Comparison of ENCODE assay signal across 14 cellular contexts in the genomic region with DNA sequence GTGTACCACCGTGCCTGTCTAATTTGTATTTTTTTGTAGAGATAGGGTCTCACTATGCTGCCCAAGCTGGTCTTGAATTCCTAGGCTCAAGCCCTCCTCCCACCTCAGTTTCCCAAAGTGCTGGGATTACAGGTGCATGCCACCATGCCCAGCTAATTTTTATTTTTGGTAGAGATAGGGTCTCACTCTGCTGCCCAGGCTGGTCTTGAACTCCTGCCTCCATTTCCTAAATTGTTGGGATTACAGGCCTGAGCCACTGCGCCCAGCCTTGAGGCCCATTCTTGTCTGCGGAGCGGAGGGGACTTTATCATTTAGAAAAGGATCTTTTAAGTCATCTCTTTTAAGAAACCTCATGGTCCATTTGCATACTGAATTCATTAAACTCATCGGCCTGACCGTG.
DNase-seq lines count a peak whose midpoint lies in the region; ATAC-seq and TF ChIP-seq lines count a peak whose summit lies in the region.
"Had no signal": no experiment of that assay in that cellular context is flagged by ENCODE, and none has a peak within 500 bp of the region (broad histone marks: within the 10 kb centered on the region; RNA-seq: fewer than 3 reads in every experiment).

No MANE protein-coding gene starts in this region.

- H2AFZ ChIP-seq in OCI-LY1 (ENCODE audit: low read length) (no peak overlapping the region), H9 (ENCODE audit: low read length) (no peak overlapping the region)
- H2AFZ ChIP-seq: GM23248 had no signal

- no peak overlapping the region for H2BK120ac ChIP-seq in H9 (ENCODE audit: low read depth, low read length, poor library complexity, severe bottlenecking)

- no peak overlapping the region for H2BK5ac ChIP-seq in H9 (ENCODE audit: insufficient read length, low read length)

- no peak overlapping the region for H2AK5ac ChIP-seq in H9 (ENCODE audit: insufficient read length, low read length)

- peaks cover 24% of the 10 kb centered on the region; the same call in 1 of the 2 replicates for H4K20me1 ChIP-seq in BLaER1
- no peaks in the 10 kb centered on the region for H4K20me1 ChIP-seq in OCI-LY1 (ENCODE audit: insufficient read depth, low read length)
- peaks cover 8% of the 10 kb centered on the region for H4K20me1 ChIP-seq in H9 (ENCODE audit: control insufficient read depth, insufficient read depth, insufficient read length)

- H3F3A ChIP-seq in OCI-LY1 (ENCODE audit: insufficient read depth, low read length) = no peaks in the 10 kb centered on the region

- H3K9me3 ChIP-seq in BLaER1 = peaks cover 5% of the 10 kb centered on the region; the same call in 1 of the 2 replicates
- H3K9me3 ChIP-seq in OCI-LY1 (ENCODE audit: low read length) = no peaks in the 10 kb centered on the region
- H3K9me3 ChIP-seq in sigmoid colon = no peaks in the 10 kb centered on the region
- H3K9me3 ChIP-seq in H9 (ENCODE audit: control insufficient read depth, low read depth, low read length) = no peaks in the 10 kb centered on the region

- H3K23me2 ChIP-seq in H9 (ENCODE audit: insufficient read length, low read depth, low read length, poor library complexity, severe bottlenecking) = no peaks in the 10 kb centered on the region

- ATAC-seq in stimulated activated naive B cell treated with anti-CD40 and anti-IgM and Interleukin-4, amounts not matched to agents 10 μg/mL and 1 μg/mL and 100 μg/mL, for 72 hours (replicated peaks) = no peak
- no peak for ATAC-seq in HG02981 (IDR thresholded peaks at IDR 0.05; ENCODE audit: unreplicated experiment)

- no peak overlapping the region for H3K4ac ChIP-seq in H9 (ENCODE audit: low read depth, low read length)

- H3K9ac ChIP-seq in BLaER1 = no peak overlapping the region
- H3K9ac ChIP-seq in OCI-LY1 (ENCODE audit: low read length) = no peak overlapping the region; the same call in 1 of the 2 replicates
- no peak overlapping the region for H3K9ac ChIP-seq in H9 (ENCODE audit: extremely low read depth, insufficient read length, low read length)
- H3K9ac ChIP-seq: GM23248 had no signal

- TF ChIP-seq EP300 in sigmoid colon (IDR thresholded peaks at IDR 0.05) = no peak

- no peak overlapping the region for H3K4me2 ChIP-seq in BLaER1
- H3K4me2 ChIP-seq in OCI-LY1 (ENCODE audit: low read length) = peak overlapping the region; percentile 12; the same call in 1 of the 2 replicates
- no peak overlapping the region for H3K4me2 ChIP-seq in H9 (ENCODE audit: insufficient read depth, insufficient read length, low read length)

- H4K8ac ChIP-seq in H9 (replicated peaks; ENCODE audit: insufficient read length, low read depth, low read length) = no peak overlapping the region

- intact Hi-C loops in dendritic cell treated with granulocyte-macrophage colony-stimulating factor and Interleukin-4, amounts not matched to agents 40 ng/mL and 50 ng/mL, for 4 days (cut with micrococcal nuclease) = loop anchor here (10.0 kb wide), 1 partner anchor 70 kb away; no protein-coding TSS in a partner anchor
- intact Hi-C loops in sigmoid colon (cut with DNase I) = no loop called here

- no peak overlapping the region for H4K5ac ChIP-seq in H9 (ENCODE audit: insufficient read length, low read depth, low read length)

- H3K4me1 ChIP-seq in BLaER1 (peaks cover 65% of the 10 kb centered on the region), OCI-LY1 (ENCODE audit: insufficient read depth, low read length, severe bottlenecking) (peaks cover 79% of the 10 kb centered on the region), sigmoid colon (peaks cover 0 to 20% (median 8%) of the 10 kb centered on the region in 4 donors), H9 (ENCODE audit: insufficient read depth, low read length) (peaks cover 2% of the 10 kb centered on the region)

- no peak overlapping the region for H3K23ac ChIP-seq in H9 (ENCODE audit: insufficient read length, low read depth, low read length)

- H3K27ac ChIP-seq in BLaER1 (peak overlapping the region; percentile 81), OCI-LY1 (ENCODE audit: low read depth, low read length, poor library complexity, severe bottlenecking) (peak overlapping the region; percentile 89), sigmoid colon (no peak overlapping the region), H9 (ENCODE audit: insufficient read length, low read depth, low read length) (no peak overlapping the region)
- H3K27ac ChIP-seq: GM23248 had no signal

- 84 to 96% methylated on average over 6 of the region's 6 CpGs for WGBS in sigmoid colon, 2 donors
- WGBS in H9 (ENCODE audit: extremely low coverage, insufficient read length, low lambda C conversion rate) = no CpG with 5 or more reads among the region's 6 CpGs

- H2BK12ac ChIP-seq in H9 (ENCODE audit: insufficient read length, low read depth, low read length) = no peak overlapping the region

- H2BK15ac ChIP-seq in H9 (ENCODE audit: low read depth, low read length) = no peak overlapping the region

- peaks cover 2% of the 10 kb centered on the region for H3K79me1 ChIP-seq in H9 (ENCODE audit: insufficient read depth, low read depth, low read length, poor library complexity, severe bottlenecking)

- H3K4me3 ChIP-seq in BLaER1 (no peak overlapping the region), OCI-LY1 (ENCODE audit: low read depth, low read length, poor library complexity, severe bottlenecking) (no peak overlapping the region), sigmoid colon (no peak overlapping the region)
- H3K4me3 ChIP-seq: GM23248 had no signal

- H3K36me3 ChIP-seq in BLaER1 (peaks cover 44% of the 10 kb centered on the region), OCI-LY1 (ENCODE audit: insufficient read depth, low read length) (peaks cover 29% of the 10 kb centered on the region), sigmoid colon (peaks cover 0 to 1% (median under 1%) of the 10 kb centered on the region in 4 donors)

- peak overlapping the region; percentile 81 for H3K27ac Mint-ChIP-seq in dendritic cell treated with granulocyte-macrophage colony-stimulating factor and Interleukin-4, amounts not matched to agents 40 ng/mL and 50 ng/mL, for 4 days
- no peak overlapping the region for H3K27ac Mint-ChIP-seq in stimulated activated naive B cell treated with anti-CD40 and anti-IgM and Interleukin-4, amounts not matched to agents 10 μg/mL and 1 μg/mL and 100 μg/mL, for 72 hours
- H3K27ac Mint-ChIP-seq in H9 = peak overlapping the region in 1 of 3 experiments; percentile 23; a peak in 2 of 7 replicates

- no peak overlapping the region for H3K56ac ChIP-seq in H9 (ENCODE audit: insufficient read length, low read depth, low read length)

- DNase-seq in sigmoid colon (peak; percentile 13), H9 (no peak)
- no peak for DNase-seq in stimulated activated naive B cell treated with anti-CD40 and anti-IgM and Interleukin-4, amounts not matched to agents 10 μg/mL and 1 μg/mL and 100 μg/mL, for 72 hours
- DNase-seq: CD4-positive, alpha-beta memory T cell; DMS79 treated with DMSO at 0.1 percent for 48 hours; NCI-H1436; NCI-H2081 treated with DMSO at 0.1 percent for 48 hours; NCI-H524; RPMI8226 had no signal

- no peaks in the 10 kb centered on the region for H3K9me3 Mint-ChIP-seq in dendritic cell treated with granulocyte-macrophage colony-stimulating factor and Interleukin-4, amounts not matched to agents 40 ng/mL and 50 ng/mL, for 4 days
- no peaks in the 10 kb centered on the region for H3K9me3 Mint-ChIP-seq in stimulated activated naive B cell treated with anti-CD40 and anti-IgM and Interleukin-4, amounts not matched to agents 10 μg/mL and 1 μg/mL and 100 μg/mL, for 72 hours
- no peaks in the 10 kb centered on the region for H3K9me3 Mint-ChIP-seq in H9

- H3K27me3 Mint-ChIP-seq in dendritic cell treated with granulocyte-macrophage colony-stimulating factor and Interleukin-4, amounts not matched to agents 40 ng/mL and 50 ng/mL, for 4 days = no peaks in the 10 kb centered on the region
- no peaks in the 10 kb centered on the region for H3K27me3 Mint-ChIP-seq in stimulated activated naive B cell treated with anti-CD40 and anti-IgM and Interleukin-4, amounts not matched to agents 10 μg/mL and 1 μg/mL and 100 μg/mL, for 72 hours
- no peaks in the 10 kb centered on the region for H3K27me3 Mint-ChIP-seq in H9 (ENCODE audit: low read depth)
- H3K27me3 Mint-ChIP-seq: CD4-positive, alpha-beta memory T cell had no signal

- peaks cover 26% of the 10 kb centered on the region for H3K36me3 Mint-ChIP-seq in dendritic cell treated with granulocyte-macrophage colony-stimulating factor and Interleukin-4, amounts not matched to agents 40 ng/mL and 50 ng/mL, for 4 days (ENCODE audit: low read depth)
- H3K36me3 Mint-ChIP-seq in stimulated activated naive B cell treated with anti-CD40 and anti-IgM and Interleukin-4, amounts not matched to agents 10 μg/mL and 1 μg/mL and 100 μg/mL, for 72 hours = peaks cover 11 to 24% of the 10 kb centered on the region in 2 donors
- H3K36me3 Mint-ChIP-seq in H9 (ENCODE audit: insufficient read depth in 1 of 3, low read depth in 3 of 3) = peaks cover 5 to 14% (median 8%) of the 10 kb centered on the region in 3 experiments

- no peaks in the 10 kb centered on the region for H3K9me2 ChIP-seq in OCI-LY1 (ENCODE audit: low read depth, low read length)

- H3K4me3 Mint-ChIP-seq in dendritic cell treated with granulocyte-macrophage colony-stimulating factor and Interleukin-4, amounts not matched to agents 40 ng/mL and 50 ng/mL, for 4 days = peak overlapping the region; percentile 54
- no peak overlapping the region for H3K4me3 Mint-ChIP-seq in stimulated activated naive B cell treated with anti-CD40 and anti-IgM and Interleukin-4, amounts not matched to agents 10 μg/mL and 1 μg/mL and 100 μg/mL, for 72 hours
- no peak overlapping the region for H3K4me3 Mint-ChIP-seq in H9
- H3K4me3 Mint-ChIP-seq: CD4-positive, alpha-beta memory T cell had no signal

- no peak overlapping the region for H3K18ac ChIP-seq in H9 (ENCODE audit: insufficient read length, low read depth, low read length)

- H3K27me3 ChIP-seq in BLaER1 = no peaks in the 10 kb centered on the region
- no peaks in the 10 kb centered on the region for H3K27me3 ChIP-seq in OCI-LY1 (ENCODE audit: insufficient read depth, low read length)
- H3K27me3 ChIP-seq in sigmoid colon = no peaks in the 10 kb centered on the region
- H3K27me3 ChIP-seq in H9 (ENCODE audit: insufficient read depth, low read length) = no peaks in the 10 kb centered on the region

- H4K91ac ChIP-seq in H9 (ENCODE audit: insufficient read length, low read depth, low read length) = no peak overlapping the region

- TF ChIP-seq POLR2A in sigmoid colon (IDR thresholded peaks at IDR 0.05) = no peak

- no peak overlapping the region for H3K14ac ChIP-seq in H9 (ENCODE audit: insufficient read depth, low read length)

- no peak overlapping the region for H3T11ph ChIP-seq in H9 (ENCODE audit: low read length)

- H3K4me1 Mint-ChIP-seq in dendritic cell treated with granulocyte-macrophage colony-stimulating factor and Interleukin-4, amounts not matched to agents 40 ng/mL and 50 ng/mL, for 4 days (ENCODE audit: low read depth) = peaks cover 42% of the 10 kb centered on the region
- peaks cover 24 to 26% of the 10 kb centered on the region in 2 donors for H3K4me1 Mint-ChIP-seq in stimulated activated naive B cell treated with anti-CD40 and anti-IgM and Interleukin-4, amounts not matched to agents 10 μg/mL and 1 μg/mL and 100 μg/mL, for 72 hours
- H3K4me1 Mint-ChIP-seq in H9 = peaks cover 23 to 26% of the 10 kb centered on the region in 2 experiments

- no peak overlapping the region for H2BK20ac ChIP-seq in H9 (ENCODE audit: low read depth, low read length, poor library complexity, severe bottlenecking)

- TF ChIP-seq CTCF in OCI-LY1 (IDR thresholded peaks at IDR 0.05; ENCODE audit: low read length) (no peak), sigmoid colon (IDR thresholded peaks at IDR 0.05) (no peak), H9 (conservative IDR thresholded peaks at IDR 0.05) (no peak)

- no peaks in the 10 kb centered on the region for H3K79me2 ChIP-seq in OCI-LY1 (ENCODE audit: insufficient read depth, low read length)
- peaks cover 2% of the 10 kb centered on the region; the same call in 1 of the 2 replicates for H3K79me2 ChIP-seq in H9 (ENCODE audit: insufficient read depth, low read length)

Comparison
In these comparisons a context has a peak if more than half of its experiments do, and no peak if none do; other contexts are left out.
1. H3K27ac ChIP-seq: peak in BLaER1 (single experiment) and OCI-LY1 (single experiment); none in sigmoid colon (0 of 4) and H9 (single experiment).